1 cellular context compared by ENCODE assay signal in genomic region chr16:87854053-87854906, GRCh38.
TF ChIP-seq lines count a peak whose summit lies in the region.

No MANE protein-coding gene starts in this region.

TF ChIP-seq in HepG2, 621 proteins besides CTCF, POLR2A, EP300 and RAD21 (continued from another document and continues in another):
- TF ChIP-seq PBX3 (CRISPR knock-in tag; IDR thresholded peaks at IDR 0.05; ENCODE audit: borderline replicate concordance) (no peak), BHLHE40 (IDR thresholded peaks at IDR 0.05; ENCODE audit: low read length) (no peak), EED (CRISPR knock-in tag; IDR thresholded peaks at IDR 0.05) (0 out of 2 replicates have a peak, but pooled peaks have one; percentile 10), ZNF280B (CRISPR knock-in tag; IDR thresholded peaks at IDR 0.05; ENCODE audit: borderline replicate concordance) (no peak), E2F5 (CRISPR knock-in tag; conservative IDR thresholded peaks at IDR 0.05) (no peak), CENPBD1 (CRISPR knock-in tag; IDR thresholded peaks at IDR 0.05; ENCODE audit: borderline replicate concordance, low read depth) (no peak), FOXJ3 (CRISPR knock-in tag; IDR thresholded peaks at IDR 0.05; ENCODE audit: borderline replicate concordance) (no peak), ZNF274 (CRISPR knock-in tag; IDR thresholded peaks at IDR 0.05) (peak; percentile 0; the same call in 1 of the 2 replicates), ZNF230 (CRISPR knock-in tag; IDR thresholded peaks at IDR 0.05) (no peak), MAF1 (CRISPR knock-in tag; IDR thresholded peaks at IDR 0.05; ENCODE audit: borderline replicate concordance) (no peak), CBX1 (IDR thresholded peaks at IDR 0.05; ENCODE audit: low read depth) (no peak), ZNF546 (CRISPR knock-in tag; conservative IDR thresholded peaks at IDR 0.05) (peak; percentile 31; the same call in 1 of the 2 replicates), ZNF264 (CRISPR knock-in tag; IDR thresholded peaks at IDR 0.05) (no peak), ZNF446 (CRISPR knock-in tag; IDR thresholded peaks at IDR 0.05) (no peak), ZBTB2 (CRISPR knock-in tag; IDR thresholded peaks at IDR 0.05; ENCODE audit: low read depth) (no peak), PHF5A (CRISPR knock-in tag; IDR thresholded peaks at IDR 0.05; ENCODE audit: low read depth, unreplicated experiment) (no peak), TERF1 (CRISPR knock-in tag; IDR thresholded peaks at IDR 0.05) (no peak), ZBTB39 (CRISPR knock-in tag; IDR thresholded peaks at IDR 0.05) (no peak), ZNF850 (CRISPR knock-in tag; conservative IDR thresholded peaks at IDR 0.05) (no peak), ZNF816 (CRISPR knock-in tag; IDR thresholded peaks at IDR 0.05; ENCODE audit: borderline replicate concordance) (no peak), CCDC6 (CRISPR knock-in tag; IDR thresholded peaks at IDR 0.05) (no peak), EHMT2 (IDR thresholded peaks at IDR 0.05; ENCODE audit: borderline replicate concordance, low read depth, low read length) (no peak), ATF4 (CRISPR knock-in tag; IDR thresholded peaks at IDR 0.05) (peak in 1 of 2 experiments; percentile 62; a peak in 2 of 4 replicates), ZFAT (CRISPR knock-in tag; conservative IDR thresholded peaks at IDR 0.05) (no peak), ZNF747 (CRISPR knock-in tag; IDR thresholded peaks at IDR 0.05; ENCODE audit: borderline replicate concordance) (no peak), ZNF687 (CRISPR knock-in tag; IDR thresholded peaks at IDR 0.05) (peak; percentile 67; the same call in 1 of the 2 replicates), GATAD1 (CRISPR knock-in tag; IDR thresholded peaks at IDR 0.05) (no peak), DPF2 (CRISPR knock-in tag; IDR thresholded peaks at IDR 0.05; ENCODE audit: borderline replicate concordance, low read depth) (no peak), ZNF790 (CRISPR knock-in tag; IDR thresholded peaks at IDR 0.05; ENCODE audit: borderline replicate concordance) (no peak), ZNF639 (CRISPR knock-in tag; conservative IDR thresholded peaks at IDR 0.05) (no peak), ZNF225 (CRISPR knock-in tag; IDR thresholded peaks at IDR 0.05) (no peak; the same call in 1 of the 2 replicates), TRIM22 (IDR thresholded peaks at IDR 0.05) (no peak), ZNF121 (CRISPR knock-in tag; IDR thresholded peaks at IDR 0.05) (no peak), CBFB (CRISPR knock-in tag; IDR thresholded peaks at IDR 0.05) (no peak), ZKSCAN8 (CRISPR knock-in tag; IDR thresholded peaks at IDR 0.05; ENCODE audit: borderline replicate concordance) (no peak; the same call in 1 of the 2 replicates), THRA (CRISPR knock-in tag; IDR thresholded peaks at IDR 0.05; ENCODE audit: borderline replicate concordance) (0 out of 2 replicates have a peak, but pooled peaks have one; percentile 32)
